In the genomic region with DNA sequence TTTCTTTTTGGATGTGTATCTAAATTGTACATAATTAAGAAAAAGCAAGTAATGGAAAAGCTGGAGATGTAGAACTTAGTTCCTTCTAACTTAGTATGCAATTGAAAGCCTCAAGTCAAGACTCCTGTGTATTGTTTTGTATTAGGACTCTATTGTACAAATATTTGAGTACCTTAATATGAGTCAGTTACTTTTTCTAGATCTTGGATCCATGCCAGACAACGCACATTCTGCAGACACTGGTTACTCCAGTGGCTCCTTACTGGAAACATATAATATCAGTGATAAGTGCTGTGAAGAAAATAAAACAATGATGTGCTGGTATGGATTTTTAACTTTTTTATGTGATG, we compare ENCODE assay signal across 8 cellular contexts. TPM values are rescaled to one million over a fixed set of nuclear protein-coding genes. Genes with fewer than 3 reads are reported as not detected.
DNase-seq lines count a peak whose midpoint lies in the region; ATAC-seq and TF ChIP-seq lines count a peak whose summit lies in the region.

No MANE protein-coding gene starts in this region.

- intact Hi-C loops in CD4-positive, alpha-beta memory T cell (cut with micrococcal nuclease): loop anchor here (1.0 to 5.0 kb wide), 5 partner anchors 94 to 1794 kb away; a partner anchor contains a TSS

- H3K27me3 ChIP-seq in CD4-positive, alpha-beta memory T cell (ENCODE audit: insufficient read depth, low read length): no peaks in the 10 kb centered on the region
- no peaks in the 10 kb centered on the region for H3K27me3 ChIP-seq in duodenal mucosa (ENCODE audit: control insufficient read depth in 1 of 2, insufficient read depth in 2 of 2, low read length in 2 of 2)

- no peaks in the 10 kb centered on the region for H3K9me3 ChIP-seq in CD4-positive, alpha-beta memory T cell (ENCODE audit: control insufficient read depth in 1 of 2, low read length in 2 of 2)
- no peaks in the 10 kb centered on the region for H3K9me3 ChIP-seq in duodenal mucosa (ENCODE audit: control insufficient read depth in 1 of 2, low read length in 2 of 2)

- POLR2A ChIA-PET in CD4-positive, alpha-beta memory T cell (lab: Charles Lee; ENCODE audit: partially characterized antibody): interaction anchor here (1.0 to 6.6 kb wide), 11 partner anchors 8 to 508 kb away, joined by 3 to 319 read pairs (median 8); no protein-coding TSS in a partner anchor

- CTCF ChIA-PET in CD4-positive, alpha-beta memory T cell (lab: Charles Lee; ENCODE audit: partially characterized antibody): interaction anchor here (0.9 to 5.5 kb wide), 7 partner anchors 80 to 183 kb away, joined by 3 to 245 read pairs (median 18); no protein-coding TSS in a partner anchor

- peaks cover 26 to 58% (median 31%) of the 10 kb centered on the region in 4 donors for H3K4me1 Mint-ChIP-seq in CD4-positive, alpha-beta memory T cell
- H3K4me1 Mint-ChIP-seq in nephron: peaks cover 33% of the 10 kb centered on the region

- no peak for TF ChIP-seq CTCF in nephron (IDR thresholded peaks at IDR 0.05; ENCODE audit: unreplicated experiment in 3 of 3)

- H3K27ac ChIP-seq in CD4-positive, alpha-beta memory T cell (ENCODE audit: low read depth, low read length): peak overlapping the region; percentile 99
- H3K27ac ChIP-seq in duodenal mucosa (ENCODE audit: low read depth, low read length): peak overlapping the region; percentile 14

- DNase-seq in CD4-positive, alpha-beta memory T cell: peak; percentile 37 to 68 (median 37)
- peak; percentile 73 for DNase-seq in HS-5 (ENCODE audit: low read depth)
- DNase-seq in SK-N-DZ (ENCODE audit: low spot score): peak; percentile 35
- DNase-seq in HK-2 (ENCODE audit: unreplicated experiment): no peak

- H3K4me3 Mint-ChIP-seq in CD4-positive, alpha-beta memory T cell: peak overlapping the region; percentile 96 to 99 (median 99)
- peak overlapping the region; percentile 98 to 100 (median 99) for H3K4me3 Mint-ChIP-seq in nephron

- H3K27ac Mint-ChIP-seq in CD4-positive, alpha-beta memory T cell: peak overlapping the region; percentile 97 to 100 (median 99)
- peak overlapping the region; percentile 98 to 100 (median 99) for H3K27ac Mint-ChIP-seq in nephron

- no peaks in the 10 kb centered on the region for H3K36me3 ChIP-seq in CD4-positive, alpha-beta memory T cell (ENCODE audit: insufficient read depth, low read length)
- H3K36me3 ChIP-seq in duodenal mucosa (ENCODE audit: control insufficient read depth in 1 of 2, insufficient read depth in 2 of 2, low read length in 2 of 2): no peaks in the 10 kb centered on the region

- peaks cover 48% of the 10 kb centered on the region for H3K4me1 ChIP-seq in CD4-positive, alpha-beta memory T cell (ENCODE audit: insufficient read depth, low read length)
- H3K4me1 ChIP-seq in duodenal mucosa (ENCODE audit: control insufficient read depth in 1 of 2, insufficient read depth in 2 of 2, low read length in 2 of 2): peaks cover 31 to 42% of the 10 kb centered on the region in 2 donors

- peaks cover 16 to 22% of the 10 kb centered on the region in 2 donors for H3K36me3 Mint-ChIP-seq in CD4-positive, alpha-beta memory T cell
- no peaks in the 10 kb centered on the region for H3K36me3 Mint-ChIP-seq in nephron (ENCODE audit: low read depth)

- H3K9ac ChIP-seq in duodenal mucosa (ENCODE audit: low read depth in 1 of 2, low read length in 2 of 2): peak overlapping the region; percentile 82 to 91

- peaks cover 0 to 6% (median 0%) of the 10 kb centered on the region in 8 donors for H3K9me3 Mint-ChIP-seq in CD4-positive, alpha-beta memory T cell
- no peaks in the 10 kb centered on the region for H3K9me3 Mint-ChIP-seq in nephron

- peaks cover 0 to 2% of the 10 kb centered on the region in 2 donors for H3K27me3 Mint-ChIP-seq in CD4-positive, alpha-beta memory T cell
- no peaks in the 10 kb centered on the region for H3K27me3 Mint-ChIP-seq in nephron (ENCODE audit: low read depth)

- ATAC-seq in GM18909 (IDR thresholded peaks at IDR 0.05; ENCODE audit: poor library complexity, unreplicated experiment): no peak
- ATAC-seq in HG03442 (IDR thresholded peaks at IDR 0.05; ENCODE audit: unreplicated experiment): no peak

- peak overlapping the region; percentile 27 to 80 for H3K4me3 ChIP-seq in CD4-positive, alpha-beta memory T cell (ENCODE audit: low read length in 2 of 2)
- peak overlapping the region; percentile 83 to 85 for H3K4me3 ChIP-seq in duodenal mucosa (ENCODE audit: low read depth in 1 of 2, low read length in 2 of 2)

RNA-seq across cellular contexts. Expression of a gene that starts 1.5 kb away (rescaled TPM):
- 100 to 1,000 TPM; 101 to 102 TPM for total RNA-seq in CD4-positive, alpha-beta memory T cell
- 1 to 10 TPM; 5.9 to 8.1 TPM for polyA plus RNA-seq in CD4-positive, alpha-beta memory T cell
- 47.8 and 67.3 TPM in 2 replicates for polyA plus RNA-seq in SK-N-DZ (2014; cell fraction: cytosol; rRNA removed)
- 30.9 and 57.2 TPM in 2 replicates for polyA plus RNA-seq in SK-N-DZ (2014; cell fraction: nucleus; rRNA removed)
